Comparison of ENCODE assay signal across 9 cellular contexts in the genomic region with DNA sequence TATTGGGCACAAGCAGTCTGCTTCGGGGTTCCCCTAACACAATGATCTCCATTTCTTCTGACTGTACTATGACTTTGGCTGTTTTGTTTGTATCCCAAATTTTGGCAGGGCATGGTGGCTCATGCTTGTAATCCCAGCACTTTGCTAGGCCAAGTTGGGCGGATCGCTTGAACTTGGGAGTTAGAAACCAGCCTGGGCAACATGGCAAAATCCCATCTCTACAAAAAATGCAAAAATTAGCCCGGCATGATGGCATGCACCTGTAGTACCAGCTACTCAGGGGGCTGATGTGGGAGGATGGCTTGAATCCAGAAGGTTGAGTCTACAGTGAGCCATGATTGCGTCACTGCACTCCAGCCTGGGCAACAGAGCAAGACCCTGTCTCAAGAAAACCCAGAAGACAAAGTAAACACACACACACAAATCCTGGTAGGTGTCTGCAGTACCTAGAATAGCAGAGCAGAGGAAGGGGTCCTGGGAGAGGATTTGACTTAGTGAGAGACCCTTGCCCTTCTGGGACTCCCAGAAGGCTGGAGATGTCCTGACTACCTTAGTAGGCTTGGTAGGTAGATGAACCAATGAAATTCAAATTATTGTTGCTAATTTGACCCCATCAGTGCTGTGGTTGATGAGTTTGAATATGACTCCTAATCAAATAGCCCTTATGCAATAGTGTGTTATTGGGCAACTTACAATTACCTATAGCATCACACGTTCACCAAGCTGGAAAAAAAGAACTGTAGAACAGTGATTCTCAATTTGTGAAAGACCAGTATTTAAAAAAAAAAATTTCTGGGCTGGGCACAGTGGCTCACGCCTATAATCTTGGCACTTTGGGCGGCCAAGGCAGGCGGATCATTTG. TPM values are rescaled to one million over a fixed set of nuclear protein-coding genes. Genes with fewer than 3 reads are reported as not detected.
DNase-seq lines count a peak whose midpoint lies in the region; ATAC-seq, FAIRE-seq and TF ChIP-seq lines count a peak whose summit lies in the region.
"Had no signal": no experiment of that assay in that cellular context is flagged by ENCODE, and none has a peak within 500 bp of the region (broad histone marks: within the 10 kb centered on the region; RNA-seq: fewer than 3 reads in every experiment).

No MANE protein-coding gene starts in this region.

- H3K4me3 ChIP-seq in OCI-LY3 (ENCODE audit: low read length) (no peak overlapping the region), bronchial epithelial cell (ENCODE audit: low read depth, low read length) (no peak overlapping the region), right cardiac atrium (ENCODE audit: low read length) (no peak overlapping the region)

- peak overlapping the region; percentile 81 for H2AFZ ChIP-seq in OCI-LY3 (ENCODE audit: low read depth, low read length)

- DNase-seq in T-helper 2 cell treated with Interferon-gamma antibody and Interleukin-4, amounts not matched to agents 5 μg/mL and 100 μg/mL, for 36 hours (ENCODE audit: low spot score), result no peak
- no peak for DNase-seq in T-helper 2 cell
- peak; percentile 64 for DNase-seq in bronchial epithelial cell (ENCODE audit: low read depth)
- no peak for DNase-seq in progenitor cell of endocrine pancreas (ENCODE audit: low spot score, unreplicated experiment)
- no peak for DNase-seq in right cardiac atrium
- no peak for DNase-seq in COR-L47 (lab: John Stamatoyannopoulos, UW)
- no peak for DNase-seq in COLO668 (lab: John Stamatoyannopoulos, UW; ENCODE audit: unreplicated experiment)
- DNase-seq: NCI-H1092 treated with DMSO at 0.1 percent for 48 hours had no signal

- no peak overlapping the region for H3K9ac ChIP-seq in OCI-LY3 (ENCODE audit: low read length)

- peaks cover 9% of the 10 kb centered on the region for H3K9me3 Mint-ChIP-seq in T-helper 2 cell treated with Interferon-gamma antibody and Interleukin-4, amounts not matched to agents 5 μg/mL and 100 μg/mL, for 36 hours
- peaks cover 6% of the 10 kb centered on the region for H3K9me3 Mint-ChIP-seq in progenitor cell of endocrine pancreas (ENCODE audit: low read depth)

- H3K9me3 ChIP-seq in OCI-LY3 (ENCODE audit: insufficient read depth, low read length), result no peaks in the 10 kb centered on the region
- H3K9me3 ChIP-seq in right cardiac atrium (ENCODE audit: control insufficient read depth, low read length), result no peaks in the 10 kb centered on the region

- peaks cover 9% of the 10 kb centered on the region for H3K4me1 ChIP-seq in OCI-LY3 (ENCODE audit: low read length)
- H3K4me1 ChIP-seq in right cardiac atrium (ENCODE audit: control insufficient read depth, insufficient read depth, low read length), result no peaks in the 10 kb centered on the region

- peaks cover 42% of the 10 kb centered on the region for H3K4me1 Mint-ChIP-seq in T-helper 2 cell treated with Interferon-gamma antibody and Interleukin-4, amounts not matched to agents 5 μg/mL and 100 μg/mL, for 36 hours (ENCODE audit: low read depth)
- H3K4me1 Mint-ChIP-seq in progenitor cell of endocrine pancreas (ENCODE audit: low read depth), result peaks cover 6% of the 10 kb centered on the region

- no peaks in the 10 kb centered on the region for H3K27me3 Mint-ChIP-seq in T-helper 2 cell treated with Interferon-gamma antibody and Interleukin-4, amounts not matched to agents 5 μg/mL and 100 μg/mL, for 36 hours (ENCODE audit: low read depth)
- H3K27me3 Mint-ChIP-seq in progenitor cell of endocrine pancreas, result peaks cover 10% of the 10 kb centered on the region

- peaks cover 10% of the 10 kb centered on the region for H3K36me3 Mint-ChIP-seq in T-helper 2 cell treated with Interferon-gamma antibody and Interleukin-4, amounts not matched to agents 5 μg/mL and 100 μg/mL, for 36 hours (ENCODE audit: low read depth)
- H3K36me3 Mint-ChIP-seq in progenitor cell of endocrine pancreas (ENCODE audit: insufficient read depth), result peaks cover 6% of the 10 kb centered on the region

- peak overlapping the region; percentile 97 for H3K27ac Mint-ChIP-seq in T-helper 2 cell treated with Interferon-gamma antibody and Interleukin-4, amounts not matched to agents 5 μg/mL and 100 μg/mL, for 36 hours
- peak overlapping the region; percentile 70 for H3K27ac Mint-ChIP-seq in progenitor cell of endocrine pancreas

- ATAC-seq in right cardiac atrium, result no peak

- H3K36me3 ChIP-seq in OCI-LY3 (replicated peaks; ENCODE audit: low read depth, low read length) (no peaks in the 10 kb centered on the region), bronchial epithelial cell (ENCODE audit: control insufficient read depth, insufficient read depth, low read length) (no peaks in the 10 kb centered on the region)

- H3K79me2 ChIP-seq in OCI-LY3 (ENCODE audit: low read length), result no peaks in the 10 kb centered on the region

- H3K4me3 Mint-ChIP-seq in T-helper 2 cell treated with Interferon-gamma antibody and Interleukin-4, amounts not matched to agents 5 μg/mL and 100 μg/mL, for 36 hours, result peak overlapping the region; percentile 42
- H3K4me3 Mint-ChIP-seq in progenitor cell of endocrine pancreas (ENCODE audit: low read depth), result no peak overlapping the region

- TF ChIP-seq CTCF in OCI-LY3 (IDR thresholded peaks at IDR 0.05; ENCODE audit: low read depth, low read length) (no peak), bronchial epithelial cell (IDR thresholded peaks at IDR 0.05; ENCODE audit: insufficient read depth, low read length, severe bottlenecking) (no peak), progenitor cell of endocrine pancreas (IDR thresholded peaks at IDR 0.05; ENCODE audit: unreplicated experiment) (no peak)

- WGBS in right cardiac atrium, result 93% methylated on average over 9 of the region's 9 CpGs

- H4K20me1 ChIP-seq in OCI-LY3 (ENCODE audit: insufficient read depth, low read length), result no peaks in the 10 kb centered on the region

- no peak overlapping the region for H3K4me2 ChIP-seq in OCI-LY3 (ENCODE audit: low read length)

- H3K27ac ChIP-seq in OCI-LY3 (ENCODE audit: low read length), result peak overlapping the region; percentile 20
- H3K27ac ChIP-seq in right cardiac atrium (ENCODE audit: low read length), result no peak overlapping the region

- intact Hi-C loops in right cardiac atrium (cut with DNase I), result no loop called here

- H3K27me3 ChIP-seq in OCI-LY3 (ENCODE audit: low read depth, low read length) (no peaks in the 10 kb centered on the region), bronchial epithelial cell (ENCODE audit: control insufficient read depth, insufficient read depth, low read length) (no peaks in the 10 kb centered on the region), right cardiac atrium (ENCODE audit: control insufficient read depth, insufficient read depth) (no peaks in the 10 kb centered on the region)

- no peak for FAIRE-seq in bronchial epithelial cell (lab: Jason Lieb, UNC)

RNA-seq across cellular contexts. Expression of a gene that starts 6.8 kb away (rescaled TPM):
- total RNA-seq in bronchial epithelial cell (12.6 and 18.2 TPM in 2 replicates), progenitor cell of endocrine pancreas (64.9 and 68.5 TPM in 2 replicates), right cardiac atrium (10 to 100 TPM; 30.7 to 35.3 (median 34.4) TPM)
- 11.9 TPM for polyA plus RNA-seq in right cardiac atrium
